Comparison of ENCODE assay signal across 12 cellular contexts in genomic region chr9:24580005-24580404, GRCh38. TPM values are rescaled to one million over a fixed set of nuclear protein-coding genes. Genes with fewer than 3 reads are reported as not detected.
"Had no signal": no experiment of that assay in that cellular context is flagged by ENCODE, and none has a peak within 500 bp of the region (broad histone marks: within the 10 kb centered on the region; RNA-seq: fewer than 3 reads in every experiment).

No MANE protein-coding gene starts in this region.

RNA-seq across cellular contexts. Expression of gene IZUMO3, which starts 34.3 kb away (rescaled TPM):
- total RNA-seq: activated CD4-positive, alpha-beta T cell treated with anti-CD3 and anti-CD28 coated beads, Interleukin-2, amount 10 ng/mL, durations not matched to agents 24 days and 14 days; activated CD8-positive, alpha-beta memory T cell treated with anti-CD3 and anti-CD28 coated beads for 36 hours; activated CD8-positive, alpha-beta T cell treated with anti-CD3 and anti-CD28 coated beads for 36 hours; activated naive CD8-positive, alpha-beta T cell treated with anti-CD3 and anti-CD28 coated beads for 36 hours; activated T-cell treated with anti-CD3 and anti-CD28 coated beads, Interleukin-2, amount 50 U/mL, for 72 hours; activated T-helper 17 cell treated with anti-CD3 and anti-CD28 coated beads, Interleukin-2, amount 50 U/mL, for 72 hours; aorta; MCF 10A; RPMI7951; SJCRH30; T-helper 1 cell treated with Interleukin-12 subunit alpha and Interleukin-12 subunit beta and Interleukin-4 antibody, amounts not matched to agents 30 ng/mL and 1 ng/mL, for 36 hours; T-helper 2 cell treated with Interferon-gamma antibody and Interleukin-4, amounts not matched to agents 100 ng/mL and 5 ng/mL, for 36 hours had no signal
- polyA plus RNA-seq: aorta had no signal
